Comparison of ENCODE assay signal across 23 cellular contexts in genomic region chr10:132440791-132441565, GRCh38. TPM values are rescaled to one million over a fixed set of nuclear protein-coding genes. Genes with fewer than 3 reads are reported as not detected.
A peak's percentile ranks its signal among the peaks of the same experiment; 100 is the strongest.
DNase-seq lines count a peak whose midpoint lies in the region; ATAC-seq and TF ChIP-seq lines count a peak whose summit lies in the region.
"Had no signal": no experiment of that assay in that cellular context is flagged by ENCODE, and none has a peak within 500 bp of the region (broad histone marks: within the 10 kb centered on the region; RNA-seq: fewer than 3 reads in every experiment).

No MANE protein-coding gene starts in this region.

- H3K9me3 Mint-ChIP-seq in activated CD4-positive, alpha-beta T cell treated with anti-CD3 and anti-CD28 coated beads, Interleukin-2, amount 10 ng/mL, durations not matched to agents 7 days and 5 days = peaks cover 5% of the 10 kb centered on the region
- peaks cover 0 to 4% (median 0%) of the 10 kb centered on the region in 11 donors for H3K9me3 Mint-ChIP-seq in naive thymus-derived CD4-positive, alpha-beta T cell
- no peaks in the 10 kb centered on the region for H3K9me3 Mint-ChIP-seq in stimulated activated memory B cell treated with anti-CD40 and anti-IgM and Interleukin-4, amounts not matched to agents 10 μg/mL and 1 μg/mL and 100 μg/mL, for 72 hours
- H3K9me3 Mint-ChIP-seq in WTC11 = peaks cover 9% of the 10 kb centered on the region; the same call in 1 of the 2 replicates

- no peaks in the 10 kb centered on the region for H3K36me3 Mint-ChIP-seq in activated CD4-positive, alpha-beta T cell treated with anti-CD3 and anti-CD28 coated beads, Interleukin-2, amount 10 ng/mL, durations not matched to agents 7 days and 5 days (ENCODE audit: low read depth)
- H3K36me3 Mint-ChIP-seq in naive thymus-derived CD4-positive, alpha-beta T cell = peaks cover 0 to 4% (median 0%) of the 10 kb centered on the region in 5 donors
- H3K36me3 Mint-ChIP-seq in stimulated activated memory B cell treated with anti-CD40 and anti-IgM and Interleukin-4, amounts not matched to agents 10 μg/mL and 1 μg/mL and 100 μg/mL, for 72 hours = no peaks in the 10 kb centered on the region
- H3K36me3 Mint-ChIP-seq in WTC11 = no peaks in the 10 kb centered on the region
- H3K36me3 Mint-ChIP-seq: CD4-positive, CD25-positive, alpha-beta regulatory T cell had no signal

- H3K27ac ChIP-seq in KOPT-K1 (ENCODE audit: low read depth, low read length, poor library complexity, severe bottlenecking) = peak overlapping the region; percentile 15
- H3K27ac ChIP-seq in naive thymus-derived CD4-positive, alpha-beta T cell (ENCODE audit: low read depth, low read length) = no peak overlapping the region
- H3K27ac ChIP-seq: RWPE1 had no signal

- peaks cover 0 to 21% of the 10 kb centered on the region in 2 donors for H3K4me1 ChIP-seq in naive thymus-derived CD4-positive, alpha-beta T cell (ENCODE audit: control insufficient read depth in 2 of 2, insufficient read depth in 2 of 2, low read length in 2 of 2)

- peaks cover 21% of the 10 kb centered on the region for H3K4me1 Mint-ChIP-seq in activated CD4-positive, alpha-beta T cell treated with anti-CD3 and anti-CD28 coated beads, Interleukin-2, amount 10 ng/mL, durations not matched to agents 7 days and 5 days
- H3K4me1 Mint-ChIP-seq in naive thymus-derived CD4-positive, alpha-beta T cell = peaks cover 12 to 29% (median 23%) of the 10 kb centered on the region in 7 donors
- peaks cover 19% of the 10 kb centered on the region for H3K4me1 Mint-ChIP-seq in stimulated activated memory B cell treated with anti-CD40 and anti-IgM and Interleukin-4, amounts not matched to agents 10 μg/mL and 1 μg/mL and 100 μg/mL, for 72 hours
- H3K4me1 Mint-ChIP-seq in WTC11 = peaks cover 12% of the 10 kb centered on the region

- POLR2A ChIA-PET in activated CD4-positive, alpha-beta T cell treated with anti-CD3 and anti-CD28 coated beads, Interleukin-2, amount 10 ng/mL, durations not matched to agents 7 days and 5 days (lab: Charles Lee) = no interaction called here
- POLR2A ChIA-PET in naive thymus-derived CD4-positive, alpha-beta T cell (lab: Charles Lee) = no interaction called here
- POLR2A ChIA-PET in WTC11 (lab: Charles Lee) = no interaction called here

- no peaks in the 10 kb centered on the region for H3K27me3 ChIP-seq in naive thymus-derived CD4-positive, alpha-beta T cell (ENCODE audit: control insufficient read depth in 2 of 2, insufficient read depth in 2 of 2, low read length in 2 of 2)

- no peaks in the 10 kb centered on the region for H3K36me3 ChIP-seq in KOPT-K1 (ENCODE audit: insufficient read depth, low read length)
- H3K36me3 ChIP-seq in naive thymus-derived CD4-positive, alpha-beta T cell (ENCODE audit: control insufficient read depth in 2 of 3, insufficient read depth in 3 of 3, low read length in 3 of 3) = no peaks in the 10 kb centered on the region

- peak overlapping the region; percentile 72 for H3K27ac Mint-ChIP-seq in activated CD4-positive, alpha-beta T cell treated with anti-CD3 and anti-CD28 coated beads, Interleukin-2, amount 10 ng/mL, durations not matched to agents 7 days and 5 days
- H3K27ac Mint-ChIP-seq in naive thymus-derived CD4-positive, alpha-beta T cell = peak overlapping the region in 5 of 9 donors; percentile 36 to 87 (median 62)
- H3K27ac Mint-ChIP-seq in stimulated activated memory B cell treated with anti-CD40 and anti-IgM and Interleukin-4, amounts not matched to agents 10 μg/mL and 1 μg/mL and 100 μg/mL, for 72 hours = peak overlapping the region; percentile 71
- no peak overlapping the region for H3K27ac Mint-ChIP-seq in WTC11

- no peaks in the 10 kb centered on the region for H3K27me3 Mint-ChIP-seq in activated CD4-positive, alpha-beta T cell treated with anti-CD3 and anti-CD28 coated beads, Interleukin-2, amount 10 ng/mL, durations not matched to agents 7 days and 5 days
- no peaks in the 10 kb centered on the region for H3K27me3 Mint-ChIP-seq in naive thymus-derived CD4-positive, alpha-beta T cell
- no peaks in the 10 kb centered on the region for H3K27me3 Mint-ChIP-seq in stimulated activated memory B cell treated with anti-CD40 and anti-IgM and Interleukin-4, amounts not matched to agents 10 μg/mL and 1 μg/mL and 100 μg/mL, for 72 hours
- no peaks in the 10 kb centered on the region for H3K27me3 Mint-ChIP-seq in WTC11 (ENCODE audit: low read depth)
- H3K27me3 Mint-ChIP-seq: B cell; CD4-positive, CD25-positive, alpha-beta regulatory T cell had no signal

- DNase-seq in activated CD4-positive, alpha-beta T cell treated with anti-CD3 and anti-CD28 coated beads, Interleukin-2, amount 10 ng/mL, durations not matched to agents 7 days and 5 days = no peak
- no peak for DNase-seq in activated CD4-positive, alpha-beta T cell treated with anti-CD3 and anti-CD28 coated beads for 1 hour
- no peak for DNase-seq in naive thymus-derived CD4-positive, alpha-beta T cell
- DNase-seq in NCI-H1694 (lab: John Stamatoyannopoulos, UW) (no peak), WTC11 (ENCODE audit: low spot score) (no peak)
- DNase-seq: 8988T; CD4-positive, CD25-positive, alpha-beta regulatory T cell; COR-L47; DMS 273 treated with DMSO at 0.1 percent for 48 hours; DMS79 treated with DMSO at 0.1 percent for 48 hours; H9; MM.1S; NCI-H1092; NCI-H1436; NCI-H1930; NCI-H2227 treated with DMSO at 0.1 percent for 48 hours; NCI-H510A; SIG-M5; SK-N-SH had no signal

- ATAC-seq in naive thymus-derived CD4-positive, alpha-beta T cell = no peak
- no peak for ATAC-seq in stimulated activated memory B cell treated with anti-CD40 and anti-IgM and Interleukin-4, amounts not matched to agents 10 μg/mL and 1 μg/mL and 100 μg/mL, for 72 hours
- no peak for ATAC-seq in WTC11

- H3K4me3 ChIP-seq in naive thymus-derived CD4-positive, alpha-beta T cell (ENCODE audit: low read length) = no peak overlapping the region

- intact Hi-C loops in naive thymus-derived CD4-positive, alpha-beta T cell (cut with micrococcal nuclease) = no loop called here

- CTCF ChIA-PET in activated CD4-positive, alpha-beta T cell treated with anti-CD3 and anti-CD28 coated beads, Interleukin-2, amount 10 ng/mL, durations not matched to agents 7 days and 5 days (lab: Charles Lee) = interaction anchor here (0.8 kb wide), 1 partner anchor 14 kb away, joined by 3 read pairs; no protein-coding TSS in a partner anchor
- CTCF ChIA-PET in naive thymus-derived CD4-positive, alpha-beta T cell (lab: Charles Lee) = no interaction called here
- CTCF ChIA-PET in WTC11 (lab: Charles Lee) = interaction anchor here (1.0 kb wide), 1 partner anchor 147 kb away, joined by 3 read pairs; no protein-coding TSS in a partner anchor

- H3K4me3 Mint-ChIP-seq in activated CD4-positive, alpha-beta T cell treated with anti-CD3 and anti-CD28 coated beads, Interleukin-2, amount 10 ng/mL, durations not matched to agents 7 days and 5 days = no peak overlapping the region
- H3K4me3 Mint-ChIP-seq in naive thymus-derived CD4-positive, alpha-beta T cell = no peak overlapping the region
- H3K4me3 Mint-ChIP-seq in stimulated activated memory B cell treated with anti-CD40 and anti-IgM and Interleukin-4, amounts not matched to agents 10 μg/mL and 1 μg/mL and 100 μg/mL, for 72 hours = no peak overlapping the region
- H3K4me3 Mint-ChIP-seq in WTC11 = no peak overlapping the region
- H3K4me3 Mint-ChIP-seq: H9 had no signal

- TF ChIP-seq CTCF in WTC11 (IDR thresholded peaks at IDR 0.05) = no peak

- H3K9me3 ChIP-seq in KOPT-K1 (ENCODE audit: insufficient read depth, low read length, poor library complexity, severe bottlenecking) = no peaks in the 10 kb centered on the region
- no peaks in the 10 kb centered on the region for H3K9me3 ChIP-seq in naive thymus-derived CD4-positive, alpha-beta T cell (ENCODE audit: control insufficient read depth in 2 of 3, low read length in 3 of 3)
- H3K9me3 ChIP-seq: SK-N-SH had no signal

TF ChIP-seq in WTC11, 78 proteins besides CTCF, POLR2A, EP300 and RAD21 (continues in another document):
- TF ChIP-seq KAT7 (CRISPR knock-in tag; IDR thresholded peaks at IDR 0.05; ENCODE audit: borderline replicate concordance) (no peak), ZNF138 (CRISPR knock-in tag; conservative IDR thresholded peaks at IDR 0.05) (no peak), ESRRA (CRISPR knock-in tag; IDR thresholded peaks at IDR 0.05; ENCODE audit: borderline replicate concordance) (no peak), ZNF396 (CRISPR knock-in tag; IDR thresholded peaks at IDR 0.05; ENCODE audit: borderline replicate concordance) (no peak), USF1 (CRISPR knock-in tag; IDR thresholded peaks at IDR 0.05) (no peak)
- TF ChIP-seq, protein P1, sequence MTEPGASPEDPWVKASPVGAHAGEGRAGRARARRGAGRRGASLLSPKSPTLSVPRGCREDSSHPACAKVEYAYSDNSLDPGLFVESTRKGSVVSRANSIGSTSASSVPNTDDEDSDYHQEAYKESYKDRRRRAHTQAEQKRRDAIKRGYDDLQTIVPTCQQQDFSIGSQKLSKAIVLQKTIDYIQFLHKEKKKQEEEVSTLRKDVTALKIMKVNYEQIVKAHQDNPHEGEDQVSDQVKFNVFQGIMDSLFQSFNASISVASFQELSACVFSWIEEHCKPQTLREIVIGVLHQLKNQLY (CRISPR knock-in tag; IDR thresholded peaks at IDR 0.05) = no peak
- TF ChIP-seq, protein P2, sequence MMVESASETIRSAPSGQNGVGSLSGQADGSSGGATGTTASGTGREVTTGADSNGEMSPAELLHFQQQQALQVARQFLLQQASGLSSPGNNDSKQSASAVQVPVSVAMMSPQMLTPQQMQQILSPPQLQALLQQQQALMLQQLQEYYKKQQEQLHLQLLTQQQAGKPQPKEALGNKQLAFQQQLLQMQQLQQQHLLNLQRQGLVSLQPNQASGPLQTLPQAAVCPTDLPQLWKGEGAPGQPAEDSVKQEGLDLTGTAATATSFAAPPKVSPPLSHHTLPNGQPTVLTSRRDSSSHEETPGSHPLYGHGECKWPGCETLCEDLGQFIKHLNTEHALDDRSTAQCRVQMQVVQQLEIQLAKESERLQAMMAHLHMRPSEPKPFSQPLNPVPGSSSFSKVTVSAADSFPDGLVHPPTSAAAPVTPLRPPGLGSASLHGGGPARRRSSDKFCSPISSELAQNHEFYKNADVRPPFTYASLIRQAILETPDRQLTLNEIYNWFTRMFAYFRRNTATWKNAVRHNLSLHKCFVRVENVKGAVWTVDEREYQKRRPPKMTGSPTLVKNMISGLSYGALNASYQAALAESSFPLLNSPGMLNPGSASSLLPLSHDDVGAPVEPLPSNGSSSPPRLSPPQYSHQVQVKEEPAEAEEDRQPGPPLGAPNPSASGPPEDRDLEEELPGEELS (CRISPR knock-in tag; IDR thresholded peaks at IDR 0.05) = no peak

RNA-seq across cellular contexts. Expression of gene PWWP2B, which starts 44.0 kb away (rescaled TPM):
- 1 to 10 TPM; 8.1 to 9.3 TPM for total RNA-seq in activated CD4-positive, alpha-beta T cell treated with anti-CD3 and anti-CD28 coated beads, Interleukin-2, amount 10 ng/mL, durations not matched to agents 7 days and 5 days
- total RNA-seq in naive thymus-derived CD4-positive, alpha-beta T cell = 10 to 100 TPM in 4 of 5 experiments, 1 to 10 TPM in 1; 9.1 to 22.2 (median 12.1) TPM
- 1 to 10 TPM; 1.5 to 3.6 TPM for polyA plus RNA-seq in naive thymus-derived CD4-positive, alpha-beta T cell
- 12.2 to 14.1 TPM (median 13.6 TPM) in 3 replicates for total RNA-seq in WTC11 (2021)
